ENCODE assay signal across 10 cellular contexts in the genomic region with DNA sequence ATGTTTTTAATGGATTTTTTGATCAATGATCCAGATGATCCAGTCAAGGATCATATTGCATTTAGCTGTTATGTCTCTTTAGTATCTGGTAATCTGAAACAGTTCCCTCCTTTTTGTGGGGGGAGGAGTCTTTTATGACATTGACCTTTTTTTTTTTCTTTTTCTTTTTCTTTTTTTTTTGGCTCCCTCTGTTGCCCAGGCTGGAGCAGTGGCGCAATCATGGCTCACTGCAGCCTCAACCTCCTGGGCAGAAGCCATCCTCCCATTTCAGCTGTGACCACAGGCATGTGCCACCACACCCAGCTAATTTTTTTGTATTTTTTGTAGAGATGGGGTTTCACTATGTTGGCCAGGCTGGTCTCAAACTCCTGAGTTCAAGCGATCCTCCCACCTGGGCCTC. TPM values are rescaled to one million over a fixed set of nuclear protein-coding genes. Genes with fewer than 3 reads are reported as not detected.
A peak's percentile ranks its signal among the peaks of the same experiment; 100 is the strongest.
DNase-seq lines count a peak whose midpoint lies in the region; ATAC-seq, FAIRE-seq and TF ChIP-seq lines count a peak whose summit lies in the region.
"Not testable (repeated sequence)": the region's sequence is repeated elsewhere in the genome, so short reads cannot be mapped to it uniquely, and the experiment has no call there.
"Had no signal": no experiment of that assay in that cellular context is flagged by ENCODE, and none has a peak within 500 bp of the region (broad histone marks: within the 10 kb centered on the region; RNA-seq: fewer than 3 reads in every experiment).

No MANE protein-coding gene starts in this region.

- not testable (repeated sequence) for TF ChIP-seq CTCF in Calu3 (IDR thresholded peaks at IDR 0.05; ENCODE audit: unreplicated experiment)
- TF ChIP-seq CTCF in HFFc6 (IDR thresholded peaks at IDR 0.05) (peak; percentile 46), epithelial cell of proximal tubule (conservative IDR thresholded peaks at IDR 0.05; ENCODE audit: low read depth, low read length) (peak; percentile 9)

- H3K4me3 ChIP-seq in adipocyte (ENCODE audit: low read length); epithelial cell of proximal tubule (ENCODE audit: low read depth, low read length): not testable (repeated sequence)

- CTCF ChIA-PET in Calu3 (lab: Charles Lee), result interaction anchor here (0.6 to 0.8 kb wide), 4 partner anchors 39 to 131 kb away, joined by 3 to 5 read pairs (median 3); no protein-coding TSS in a partner anchor

- H3K9me3 Mint-ChIP-seq in Calu3 (ENCODE audit: low read depth, unreplicated experiment); HFFc6: not testable (repeated sequence)

- not testable (repeated sequence) for H3K36me3 ChIP-seq in adipocyte (ENCODE audit: control insufficient read depth, insufficient read depth, low read length, severe bottlenecking)

- not testable (repeated sequence) for H3K36me3 Mint-ChIP-seq in Calu3 (ENCODE audit: insufficient read depth, unreplicated experiment); HFFc6 (ENCODE audit: low read depth)

- DNase-seq in Calu3 (peak; percentile 20), HFFc6 (peak; percentile 71), NAMALWA (ENCODE audit: low spot score) (peak; percentile 41), RCC 7860 (ENCODE audit: low spot score) (peak; percentile 28), adipocyte (ENCODE audit: low read depth) (peak; percentile 86), urothelium cell line (ENCODE audit: low spot score) (peak; percentile 26)
- DNase-seq in epithelial cell of proximal tubule (ENCODE audit: low read depth); left lobe of liver (ENCODE audit: low spot score): not testable (repeated sequence)

- peak; percentile 78 for FAIRE-seq in RCC 7860 (lab: Jason Lieb, UNC)
- not testable (repeated sequence) for FAIRE-seq in urothelium cell line (lab: Jason Lieb, UNC)

- intact Hi-C loops in Calu3 (cut with micrococcal nuclease; ENCODE audit: unreplicated experiment), result not testable (repeated sequence)

- peak; percentile 47 for ATAC-seq in left lobe of liver

- H3K9ac ChIP-seq in adipocyte (ENCODE audit: low read length), result not testable (repeated sequence)

- not testable (repeated sequence) for BruUV-seq in Calu3 (replicated peaks; lab: Mats Ljungman, UMichigan)

- peaks cover 24% of the 10 kb centered on the region for H3K27me3 ChIP-seq in adipocyte (replicated peaks; ENCODE audit: control insufficient read depth, insufficient read depth, low read length)

- not testable (repeated sequence) for H3K4me1 Mint-ChIP-seq in Calu3 (ENCODE audit: low read depth, unreplicated experiment)
- H3K4me1 Mint-ChIP-seq in HFFc6 (ENCODE audit: low read depth), result peaks cover 15% of the 10 kb centered on the region

- H3K9me3 ChIP-seq in adipocyte (ENCODE audit: control insufficient read depth, low read length), result not testable (repeated sequence)

- H3K27ac Mint-ChIP-seq in Calu3 (ENCODE audit: unreplicated experiment); HFFc6: not testable (repeated sequence)

- not testable (repeated sequence) for H3K4me1 ChIP-seq in adipocyte (ENCODE audit: control insufficient read depth, insufficient read depth, low read length)

- H3K27me3 Mint-ChIP-seq in Calu3 (ENCODE audit: unreplicated experiment) (peaks cover 53% of the 10 kb centered on the region), HFFc6 (ENCODE audit: insufficient read depth) (peaks cover 28% of the 10 kb centered on the region)

- H3K4me3 Mint-ChIP-seq in Calu3 (ENCODE audit: low read depth, unreplicated experiment); HFFc6: not testable (repeated sequence)

RNA-seq across cellular contexts. Expression of gene SMKR1, which starts 22.1 kb away (rescaled TPM):
- total RNA-seq in Calu3 (2022), result 0.49 TPM in 1 of 2 replicates, not detected in the other
- not detected for total RNA-seq in HFFc6 (2021; fragmentation: NEBNext Ultra II Directional; extraction: Animal tissue kit (Norgen Biotek cat#: 25700))
- total RNA-seq in epithelial cell of proximal tubule, result 0.94 TPM in 1 of 2 replicates, not detected in the other
- not detected for total RNA-seq in left lobe of liver
- total RNA-seq: esophagus mucosa, left colon had no signal
